14 cellular contexts compared by ENCODE assay signal in genomic region chr5:56711191-56711590, GRCh38.
A peak's percentile ranks its signal among the peaks of the same experiment; 100 is the strongest.
DNase-seq lines count a peak whose midpoint lies in the region; ATAC-seq and TF ChIP-seq lines count a peak whose summit lies in the region.
"Had no signal": no experiment of that assay in that cellular context is flagged by ENCODE, and none has a peak within 500 bp of the region (broad histone marks: within the 10 kb centered on the region; RNA-seq: fewer than 3 reads in every experiment).

No MANE protein-coding gene starts in this region.

- no peak for ATAC-seq in stimulated activated memory B cell treated with anti-CD40 and anti-IgM and Interleukin-4, amounts not matched to agents 10 μg/mL and 1 μg/mL and 100 μg/mL, for 72 hours
- ATAC-seq in GM19452 (IDR thresholded peaks at IDR 0.05; ENCODE audit: unreplicated experiment) (no peak), left lung (no peak)

- H3K36me3 ChIP-seq in left lung, result no peaks in the 10 kb centered on the region
- H3K36me3 ChIP-seq: HAP-1 had no signal

- DNase-seq in activated naive CD4-positive, alpha-beta T cell treated with anti-CD3 and anti-CD28 coated beads, Interleukin-2, amount 10 ng/mL, durations not matched to agents 7 days and 5 days, result no peak
- no peak for DNase-seq in activated naive CD4-positive, alpha-beta T cell treated with anti-CD3 and anti-CD28 coated beads for 36 hours
- DNase-seq in SK-MEL-5 (ENCODE audit: low read depth, low spot score) (peak; percentile 97), dedifferentiated amniotic fluid mesenchymal stem cell (ENCODE audit: extremely low spot score) (peak; percentile 27), left lung (no peak)
- DNase-seq in stimulated activated naive CD4-positive, alpha-beta T cell treated with Interleukin-2 at 50 U/mL for 16 hours (lab: John Stamatoyannopoulos, UW), result no peak
- DNase-seq: activated CD4-positive, alpha-beta T cell treated with anti-CD3 and anti-CD28 coated beads for 48 hours; activated gamma-delta T cell; MV-4-11; stimulated activated CD4-positive, alpha-beta T cell treated with anti-CD3 and anti-CD28 coated beads, Interleukin-15, amount 100 ng/mL, for 24 hours had no signal

- CTCF ChIA-PET in activated naive CD4-positive, alpha-beta T cell treated with anti-CD3 and anti-CD28 coated beads, Interleukin-2, amount 10 ng/mL, durations not matched to agents 7 days and 5 days (lab: Charles Lee), result no interaction called here
- CTCF ChIA-PET in activated naive CD4-positive, alpha-beta T cell treated with anti-CD3 and anti-CD28 coated beads for 36 hours (lab: Charles Lee), result interaction anchor here (0.6 kb wide), 1 partner anchor 619 kb away, joined by 3 read pairs; no protein-coding TSS in a partner anchor

- peaks cover 14% of the 10 kb centered on the region for H3K9me3 Mint-ChIP-seq in activated naive CD4-positive, alpha-beta T cell treated with anti-CD3 and anti-CD28 coated beads, Interleukin-2, amount 10 ng/mL, durations not matched to agents 7 days and 5 days
- peaks cover 2% of the 10 kb centered on the region for H3K9me3 Mint-ChIP-seq in activated naive CD4-positive, alpha-beta T cell treated with anti-CD3 and anti-CD28 coated beads for 36 hours
- peaks cover 3% of the 10 kb centered on the region for H3K9me3 Mint-ChIP-seq in stimulated activated memory B cell treated with anti-CD40 and anti-IgM and Interleukin-4, amounts not matched to agents 10 μg/mL and 1 μg/mL and 100 μg/mL, for 72 hours

- H3K27me3 Mint-ChIP-seq in activated naive CD4-positive, alpha-beta T cell treated with anti-CD3 and anti-CD28 coated beads, Interleukin-2, amount 10 ng/mL, durations not matched to agents 7 days and 5 days, result peaks cover 18% of the 10 kb centered on the region
- no peaks in the 10 kb centered on the region for H3K27me3 Mint-ChIP-seq in activated naive CD4-positive, alpha-beta T cell treated with anti-CD3 and anti-CD28 coated beads for 36 hours (ENCODE audit: low read depth)
- no peaks in the 10 kb centered on the region for H3K27me3 Mint-ChIP-seq in stimulated activated memory B cell treated with anti-CD40 and anti-IgM and Interleukin-4, amounts not matched to agents 10 μg/mL and 1 μg/mL and 100 μg/mL, for 72 hours

- H3K9me3 ChIP-seq in left lung, result peaks cover 0 to 3% of the 10 kb centered on the region in 2 donors
- H3K9me3 ChIP-seq: HAP-1 had no signal

- intact Hi-C loops in activated naive CD4-positive, alpha-beta T cell treated with anti-CD3 and anti-CD28 coated beads for 36 hours (cut with micrococcal nuclease), result no loop called here
- intact Hi-C loops in left lung (cut with DNase I), result no loop called here

- no peak overlapping the region for H3K4me3 ChIP-seq in left lung
- H3K4me3 ChIP-seq: HAP-1 had no signal

- H3K27me3 ChIP-seq in left lung, result no peaks in the 10 kb centered on the region

- H3K4me1 Mint-ChIP-seq in activated naive CD4-positive, alpha-beta T cell treated with anti-CD3 and anti-CD28 coated beads, Interleukin-2, amount 10 ng/mL, durations not matched to agents 7 days and 5 days, result peaks cover 27% of the 10 kb centered on the region
- peaks cover 15% of the 10 kb centered on the region for H3K4me1 Mint-ChIP-seq in activated naive CD4-positive, alpha-beta T cell treated with anti-CD3 and anti-CD28 coated beads for 36 hours (ENCODE audit: low read depth)
- peaks cover 38% of the 10 kb centered on the region for H3K4me1 Mint-ChIP-seq in stimulated activated memory B cell treated with anti-CD40 and anti-IgM and Interleukin-4, amounts not matched to agents 10 μg/mL and 1 μg/mL and 100 μg/mL, for 72 hours

- no peak overlapping the region for H3K27ac ChIP-seq in left lung
- H3K27ac ChIP-seq: parathyroid adenoma had no signal

- no peaks in the 10 kb centered on the region for H3K4me1 ChIP-seq in left lung
- H3K4me1 ChIP-seq: HAP-1, parathyroid adenoma had no signal

- H3K4me3 Mint-ChIP-seq in activated naive CD4-positive, alpha-beta T cell treated with anti-CD3 and anti-CD28 coated beads, Interleukin-2, amount 10 ng/mL, durations not matched to agents 7 days and 5 days, result no peak overlapping the region
- no peak overlapping the region for H3K4me3 Mint-ChIP-seq in activated naive CD4-positive, alpha-beta T cell treated with anti-CD3 and anti-CD28 coated beads for 36 hours
- no peak overlapping the region for H3K4me3 Mint-ChIP-seq in stimulated activated memory B cell treated with anti-CD40 and anti-IgM and Interleukin-4, amounts not matched to agents 10 μg/mL and 1 μg/mL and 100 μg/mL, for 72 hours

- TF ChIP-seq CTCF in left lung (IDR thresholded peaks at IDR 0.05), result no peak

- H3K36me3 Mint-ChIP-seq in activated naive CD4-positive, alpha-beta T cell treated with anti-CD3 and anti-CD28 coated beads, Interleukin-2, amount 10 ng/mL, durations not matched to agents 7 days and 5 days, result peaks cover 32% of the 10 kb centered on the region
- H3K36me3 Mint-ChIP-seq in activated naive CD4-positive, alpha-beta T cell treated with anti-CD3 and anti-CD28 coated beads for 36 hours (ENCODE audit: low read depth), result no peaks in the 10 kb centered on the region
- H3K36me3 Mint-ChIP-seq in stimulated activated memory B cell treated with anti-CD40 and anti-IgM and Interleukin-4, amounts not matched to agents 10 μg/mL and 1 μg/mL and 100 μg/mL, for 72 hours, result peaks cover 6% of the 10 kb centered on the region

- in situ Hi-C loops in SK-MEL-5 (cut with HindIII; ENCODE audit: low pct_unique_long_range_greater_than_20kb, low sequenced_read_pairs), result no loop called here

- H3K27ac Mint-ChIP-seq in activated naive CD4-positive, alpha-beta T cell treated with anti-CD3 and anti-CD28 coated beads, Interleukin-2, amount 10 ng/mL, durations not matched to agents 7 days and 5 days, result peak overlapping the region; percentile 58
- no peak overlapping the region for H3K27ac Mint-ChIP-seq in activated naive CD4-positive, alpha-beta T cell treated with anti-CD3 and anti-CD28 coated beads for 36 hours
- H3K27ac Mint-ChIP-seq in stimulated activated memory B cell treated with anti-CD40 and anti-IgM and Interleukin-4, amounts not matched to agents 10 μg/mL and 1 μg/mL and 100 μg/mL, for 72 hours, result peak overlapping the region; percentile 17

Comparison
In these comparisons a context has a peak if more than half of its experiments do, and no peak if none do; other contexts are left out.
1. DNase-seq: peak in SK-MEL-5 (single experiment) and dedifferentiated amniotic fluid mesenchymal stem cell (single experiment); none in activated naive CD4-positive, alpha-beta T cell treated with anti-CD3 and anti-CD28 coated beads, Interleukin-2, amount 10 ng/mL, durations not matched to agents 7 days and 5 days (single experiment), activated naive CD4-positive, alpha-beta T cell treated with anti-CD3 and anti-CD28 coated beads for 36 hours (single experiment), left lung (0 of 2) and stimulated activated naive CD4-positive, alpha-beta T cell treated with Interleukin-2 at 50 U/mL for 16 hours (single experiment).